2 cellular contexts compared by ENCODE assay signal in the genomic region with DNA sequence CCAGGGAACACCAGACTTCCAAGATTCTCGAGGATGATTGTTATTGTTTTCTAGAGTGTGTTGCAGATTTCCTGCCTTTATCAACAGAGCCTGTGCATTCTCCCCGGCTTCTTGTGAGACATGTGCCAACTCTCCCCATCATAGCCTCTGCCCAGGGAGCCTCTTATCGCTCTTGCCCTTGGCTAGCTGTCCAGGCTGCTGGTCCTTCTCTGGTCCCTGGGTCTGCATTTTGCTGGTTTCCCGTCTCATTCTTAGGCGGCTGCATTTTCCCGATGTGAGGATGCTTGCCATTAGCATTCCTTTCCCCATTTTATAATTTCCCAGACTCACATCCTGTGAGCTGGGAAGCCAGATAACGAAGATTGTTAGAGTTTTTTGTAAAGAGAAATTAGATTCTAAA.
TF ChIP-seq lines count a peak whose summit lies in the region.

No MANE protein-coding gene starts in this region.

TF ChIP-seq in liver, 16 proteins besides CTCF, POLR2A, EP300 and RAD21:
- TF ChIP-seq, protein P1, sequence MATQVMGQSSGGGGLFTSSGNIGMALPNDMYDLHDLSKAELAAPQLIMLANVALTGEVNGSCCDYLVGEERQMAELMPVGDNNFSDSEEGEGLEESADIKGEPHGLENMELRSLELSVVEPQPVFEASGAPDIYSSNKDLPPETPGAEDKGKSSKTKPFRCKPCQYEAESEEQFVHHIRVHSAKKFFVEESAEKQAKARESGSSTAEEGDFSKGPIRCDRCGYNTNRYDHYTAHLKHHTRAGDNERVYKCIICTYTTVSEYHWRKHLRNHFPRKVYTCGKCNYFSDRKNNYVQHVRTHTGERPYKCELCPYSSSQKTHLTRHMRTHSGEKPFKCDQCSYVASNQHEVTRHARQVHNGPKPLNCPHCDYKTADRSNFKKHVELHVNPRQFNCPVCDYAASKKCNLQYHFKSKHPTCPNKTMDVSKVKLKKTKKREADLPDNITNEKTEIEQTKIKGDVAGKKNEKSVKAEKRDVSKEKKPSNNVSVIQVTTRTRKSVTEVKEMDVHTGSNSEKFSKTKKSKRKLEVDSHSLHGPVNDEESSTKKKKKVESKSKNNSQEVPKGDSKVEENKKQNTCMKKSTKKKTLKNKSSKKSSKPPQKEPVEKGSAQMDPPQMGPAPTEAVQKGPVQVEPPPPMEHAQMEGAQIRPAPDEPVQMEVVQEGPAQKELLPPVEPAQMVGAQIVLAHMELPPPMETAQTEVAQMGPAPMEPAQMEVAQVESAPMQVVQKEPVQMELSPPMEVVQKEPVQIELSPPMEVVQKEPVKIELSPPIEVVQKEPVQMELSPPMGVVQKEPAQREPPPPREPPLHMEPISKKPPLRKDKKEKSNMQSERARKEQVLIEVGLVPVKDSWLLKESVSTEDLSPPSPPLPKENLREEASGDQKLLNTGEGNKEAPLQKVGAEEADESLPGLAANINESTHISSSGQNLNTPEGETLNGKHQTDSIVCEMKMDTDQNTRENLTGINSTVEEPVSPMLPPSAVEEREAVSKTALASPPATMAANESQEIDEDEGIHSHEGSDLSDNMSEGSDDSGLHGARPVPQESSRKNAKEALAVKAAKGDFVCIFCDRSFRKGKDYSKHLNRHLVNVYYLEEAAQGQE (IDR thresholded peaks at IDR 0.05): peak; percentile 34
- TF ChIP-seq GABPA (IDR thresholded peaks at IDR 0.05 in 1 of 2, conservative IDR thresholded peaks at IDR 0.05 in 1 of 2) (no peak), HNF4G (IDR thresholded peaks at IDR 0.05) (no peak), HNF4A (conservative IDR thresholded peaks at IDR 0.05) (no peak), EGR1 (IDR thresholded peaks at IDR 0.05; ENCODE audit: low read depth in 2 of 2) (no peak), YY1 (IDR thresholded peaks at IDR 0.05) (no peak)

TF ChIP-seq in HepG2, 621 proteins besides CTCF, POLR2A, EP300 and RAD21:
- TF ChIP-seq, protein P2, sequence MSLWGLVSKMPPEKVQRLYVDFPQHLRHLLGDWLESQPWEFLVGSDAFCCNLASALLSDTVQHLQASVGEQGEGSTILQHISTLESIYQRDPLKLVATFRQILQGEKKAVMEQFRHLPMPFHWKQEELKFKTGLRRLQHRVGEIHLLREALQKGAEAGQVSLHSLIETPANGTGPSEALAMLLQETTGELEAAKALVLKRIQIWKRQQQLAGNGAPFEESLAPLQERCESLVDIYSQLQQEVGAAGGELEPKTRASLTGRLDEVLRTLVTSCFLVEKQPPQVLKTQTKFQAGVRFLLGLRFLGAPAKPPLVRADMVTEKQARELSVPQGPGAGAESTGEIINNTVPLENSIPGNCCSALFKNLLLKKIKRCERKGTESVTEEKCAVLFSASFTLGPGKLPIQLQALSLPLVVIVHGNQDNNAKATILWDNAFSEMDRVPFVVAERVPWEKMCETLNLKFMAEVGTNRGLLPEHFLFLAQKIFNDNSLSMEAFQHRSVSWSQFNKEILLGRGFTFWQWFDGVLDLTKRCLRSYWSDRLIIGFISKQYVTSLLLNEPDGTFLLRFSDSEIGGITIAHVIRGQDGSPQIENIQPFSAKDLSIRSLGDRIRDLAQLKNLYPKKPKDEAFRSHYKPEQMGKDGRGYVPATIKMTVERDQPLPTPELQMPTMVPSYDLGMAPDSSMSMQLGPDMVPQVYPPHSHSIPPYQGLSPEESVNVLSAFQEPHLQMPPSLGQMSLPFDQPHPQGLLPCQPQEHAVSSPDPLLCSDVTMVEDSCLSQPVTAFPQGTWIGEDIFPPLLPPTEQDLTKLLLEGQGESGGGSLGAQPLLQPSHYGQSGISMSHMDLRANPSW (CRISPR knock-in tag; IDR thresholded peaks at IDR 0.05; ENCODE audit: borderline replicate concordance): no peak
- TF ChIP-seq MAFK (conservative IDR thresholded peaks at IDR 0.05 in 1 of 2, IDR thresholded peaks at IDR 0.05 in 1 of 2; ENCODE audit: low read length in 2 of 2): no peak
- no peak for TF ChIP-seq ZNF160 (CRISPR knock-in tag; IDR thresholded peaks at IDR 0.05)
- no peak for TF ChIP-seq KAT8 (CRISPR knock-in tag; IDR thresholded peaks at IDR 0.05)
TF ChIP-seq in HepG2: peak in this region for 0.
